In the genomic region with DNA sequence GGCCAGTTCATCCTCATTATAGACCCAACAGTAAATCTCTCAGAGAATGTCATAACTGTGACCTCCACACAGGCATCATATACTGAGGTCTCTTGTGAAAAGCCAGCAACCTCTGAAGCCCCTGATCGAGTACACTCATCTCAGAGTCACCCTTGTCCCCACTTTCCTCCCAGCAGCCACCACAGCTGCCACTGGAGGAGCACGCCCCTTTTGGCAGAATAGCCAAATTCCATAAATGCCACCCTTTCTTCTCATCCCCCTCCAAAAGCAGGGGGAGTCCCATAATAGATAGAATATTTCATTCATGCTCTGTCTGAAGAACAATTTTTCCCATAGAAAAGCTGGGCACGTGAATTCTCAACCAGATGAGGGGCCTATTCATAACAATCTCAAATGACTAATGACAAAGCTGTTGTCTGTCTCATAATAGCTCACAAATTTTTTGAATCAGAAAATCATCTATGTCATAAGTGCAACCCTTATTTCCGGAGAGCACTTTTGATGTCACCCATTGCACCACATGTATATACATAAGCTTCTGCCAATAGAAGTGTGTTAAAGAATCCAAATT, we compare ENCODE assay signal across 11 cellular contexts. TPM values are rescaled to one million over a fixed set of nuclear protein-coding genes. Genes with fewer than 3 reads are reported as not detected.
DNase-seq lines count a peak whose midpoint lies in the region; ATAC-seq and TF ChIP-seq lines count a peak whose summit lies in the region.
"Had no signal": no experiment of that assay in that cellular context is flagged by ENCODE, and none has a peak within 500 bp of the region (broad histone marks: within the 10 kb centered on the region; RNA-seq: fewer than 3 reads in every experiment).

No MANE protein-coding gene starts in this region.

- CTCF ChIA-PET in PC-3 (lab: Charles Lee) = interaction anchor here (1.0 kb wide), 1 partner anchor 15 kb away, joined by 4 read pairs; no protein-coding TSS in a partner anchor

- H3K4me3 ChIP-seq in PC-3 (ENCODE audit: low read length) (no peak overlapping the region), dorsolateral prefrontal cortex (peak overlapping the region in 10 of 59 donors; percentile 2 to 23 (median 14))

- no TSS peak for BruUV-seq in PC-3 (replicated peaks; lab: Mats Ljungman, UMichigan)

- no peak overlapping the region for H2BK20ac ChIP-seq in H9 (ENCODE audit: low read depth, low read length, poor library complexity, severe bottlenecking)

- H3K36me3 ChIP-seq in PC-3 (ENCODE audit: low read depth, low read length) = no peaks in the 10 kb centered on the region

- H2AFZ ChIP-seq in PC-3 (ENCODE audit: low read length) (no peak overlapping the region), H9 (ENCODE audit: low read length) (no peak overlapping the region)

- H3K9me3 ChIP-seq in PC-3 (ENCODE audit: low read length) = no peaks in the 10 kb centered on the region
- H3K9me3 ChIP-seq in H9 (ENCODE audit: control insufficient read depth, low read depth, low read length) = no peaks in the 10 kb centered on the region

- no peak overlapping the region for H2BK5ac ChIP-seq in H9 (ENCODE audit: insufficient read length, low read length)

- DNase-seq in C1 segment of cervical spinal cord (lab: John Stamatoyannopoulos, UW) (peak in 10 of 14 donors; percentile 17 to 68 (median 52)), PC-3 (peak; percentile 80), dorsolateral prefrontal cortex (peak in 9 of 10 donors; percentile 36 to 77 (median 63)), myocyte (ENCODE audit: low read depth) (peak; percentile 78), H9 (no peak), NCI-H2196 treated with DMSO at 0.1 percent for 48 hours (lab: John Stamatoyannopoulos, UW; ENCODE audit: unreplicated experiment) (no peak)
- DNase-seq in stimulated activated CD4-positive, alpha-beta T cell treated with anti-CD3 and anti-CD28 coated beads, Interleukin-4, amount 100 ng/mL, for 4 hours = no peak
- DNase-seq: activated gamma-delta T cell, NCI-H1436 treated with DMSO at 0.1 percent for 48 hours had no signal

- no peak overlapping the region for H2BK15ac ChIP-seq in H9 (ENCODE audit: low read depth, low read length)

- no peak overlapping the region for H4K8ac ChIP-seq in H9 (replicated peaks; ENCODE audit: insufficient read length, low read depth, low read length)

- no CpG with 5 or more reads among the region's 4 CpGs for WGBS in H9 (ENCODE audit: extremely low coverage, insufficient read length, low lambda C conversion rate)

- H3K4me1 Mint-ChIP-seq in H9 = peaks cover 65 to 75% of the 10 kb centered on the region in 2 experiments

- no peak overlapping the region for H3K23ac ChIP-seq in H9 (ENCODE audit: insufficient read length, low read depth, low read length)

- intact Hi-C loops in PC-3 (cut with micrococcal nuclease) (no loop called here), dorsolateral prefrontal cortex (cut with DNase I) (loop anchor here (1.0 to 2.0 kb wide), 2 partner anchors 46 to 48 kb away; a partner anchor contains a TSS)

- H2BK12ac ChIP-seq in H9 (ENCODE audit: insufficient read length, low read depth, low read length) = no peak overlapping the region

- H3K27me3 ChIP-seq in PC-3 (ENCODE audit: low read length) (no peaks in the 10 kb centered on the region), dorsolateral prefrontal cortex (no peaks in the 10 kb centered on the region), H9 (ENCODE audit: insufficient read depth, low read length) (no peaks in the 10 kb centered on the region)

- H3K4me2 ChIP-seq in PC-3 (ENCODE audit: low read length) = peak overlapping the region; percentile 10; the same call in 1 of the 2 replicates
- H3K4me2 ChIP-seq in H9 (ENCODE audit: insufficient read depth, insufficient read length, low read length) = no peak overlapping the region

- no peak overlapping the region for H3K14ac ChIP-seq in H9 (ENCODE audit: insufficient read depth, low read length)

- H3K27ac ChIP-seq in PC-3 (ENCODE audit: low read length) (no peak overlapping the region), dorsolateral prefrontal cortex (peak overlapping the region in 57 of 59 donors; percentile 9 to 92 (median 78)), H9 (ENCODE audit: insufficient read length, low read depth, low read length) (no peak overlapping the region)

- H4K20me1 ChIP-seq in PC-3 (ENCODE audit: low read length) (no peaks in the 10 kb centered on the region), H9 (ENCODE audit: control insufficient read depth, insufficient read depth, insufficient read length) (no peaks in the 10 kb centered on the region)

- H3K23me2 ChIP-seq in H9 (ENCODE audit: insufficient read length, low read depth, low read length, poor library complexity, severe bottlenecking) = no peaks in the 10 kb centered on the region

- H3K9ac ChIP-seq in PC-3 (ENCODE audit: low read length) (no peak overlapping the region), H9 (ENCODE audit: extremely low read depth, insufficient read length, low read length) (no peak overlapping the region)

- H4K5ac ChIP-seq in H9 (ENCODE audit: insufficient read length, low read depth, low read length) = no peak overlapping the region

- no peak overlapping the region for H4K91ac ChIP-seq in H9 (ENCODE audit: insufficient read length, low read depth, low read length)

- peaks cover 6% of the 10 kb centered on the region for H3K79me1 ChIP-seq in H9 (ENCODE audit: insufficient read depth, low read depth, low read length, poor library complexity, severe bottlenecking)

- H3K56ac ChIP-seq in H9 (ENCODE audit: insufficient read length, low read depth, low read length) = no peak overlapping the region

- no peak overlapping the region; the same call in 1 of the 2 replicates for H3K4ac ChIP-seq in H9 (ENCODE audit: low read depth, low read length)

- ATAC-seq in PC-3 (peak; percentile 11; the same call in 1 of the 2 replicates), HG02884 (IDR thresholded peaks at IDR 0.05; ENCODE audit: unreplicated experiment) (no peak)

- no peaks in the 10 kb centered on the region for H3K9me2 ChIP-seq in PC-3 (replicated peaks; ENCODE audit: low read length)

- no peaks in the 10 kb centered on the region for H3K9me3 Mint-ChIP-seq in H9

- H3K36me3 Mint-ChIP-seq in H9 (ENCODE audit: insufficient read depth in 1 of 3, low read depth in 3 of 3) = no peaks in the 10 kb centered on the region; a peak in 1 of 7 replicates

- no peak overlapping the region for H2AK5ac ChIP-seq in H9 (ENCODE audit: insufficient read length, low read length)

- H2BK120ac ChIP-seq in H9 (ENCODE audit: low read depth, low read length, poor library complexity, severe bottlenecking) = no peak overlapping the region

- H3K4me1 ChIP-seq in PC-3 (ENCODE audit: insufficient read depth, low read length) (peaks cover 44% of the 10 kb centered on the region), H9 (ENCODE audit: insufficient read depth, low read length) (peaks cover 23% of the 10 kb centered on the region)

- POLR2A ChIA-PET in PC-3 (lab: Charles Lee; ENCODE audit: unreplicated experiment) = no interaction called here

- H3K27ac Mint-ChIP-seq in H9 = peak overlapping the region in 1 of 3 experiments; percentile 72; a peak in 1 of 7 replicates
- H3K27ac Mint-ChIP-seq: stimulated activated naive CD8-positive, alpha-beta T cell treated with anti-CD3 and anti-CD28 coated beads, Interleukin-15, Interleukin-2, amounts not matched to agents 100 ng/mL and 50 ng/mL, for 24 hours had no signal

- no peaks in the 10 kb centered on the region for H3K27me3 Mint-ChIP-seq in H9 (ENCODE audit: low read depth)
- H3K27me3 Mint-ChIP-seq: stimulated activated naive CD8-positive, alpha-beta T cell treated with anti-CD3 and anti-CD28 coated beads, Interleukin-15, Interleukin-2, amounts not matched to agents 100 ng/mL and 50 ng/mL, for 24 hours had no signal

- no peak overlapping the region for H3T11ph ChIP-seq in H9 (ENCODE audit: low read length)

- H3K4me3 Mint-ChIP-seq in H9 = no peak overlapping the region
- H3K4me3 Mint-ChIP-seq: stimulated activated naive CD8-positive, alpha-beta T cell treated with anti-CD3 and anti-CD28 coated beads, Interleukin-15, Interleukin-2, amounts not matched to agents 100 ng/mL and 50 ng/mL, for 24 hours had no signal

- TF ChIP-seq CTCF in PC-3 (conservative IDR thresholded peaks at IDR 0.05; ENCODE audit: low read depth, low read length) (no peak), dorsolateral prefrontal cortex (IDR thresholded peaks at IDR 0.05 in 54 of 56, conservative IDR thresholded peaks at IDR 0.05 in 2 of 56; ENCODE audit: low read depth in 1 of 56, partially characterized antibody in 56 of 56) (peak in 18 of 56 donors; percentile 8 to 43 (median 28)), H9 (conservative IDR thresholded peaks at IDR 0.05) (no peak)

- H3K79me2 ChIP-seq in PC-3 (ENCODE audit: low read length) (peaks cover 42% of the 10 kb centered on the region), H9 (ENCODE audit: insufficient read depth, low read length) (peaks cover 6% of the 10 kb centered on the region; the same call in 1 of the 2 replicates)

- no peak overlapping the region for H3K18ac ChIP-seq in H9 (ENCODE audit: insufficient read length, low read depth, low read length)

- H3F3A ChIP-seq in PC-3 (ENCODE audit: low read length, unreplicated experiment) = no peaks in the 10 kb centered on the region

RNA-seq across cellular contexts. Expression of a gene that starts 47.4 kb away (rescaled TPM):
- total RNA-seq in PC-3 (2014; rRNA removed) (61.4 and 68.2 TPM in 2 replicates), dorsolateral prefrontal cortex (100 to 1,000 TPM in 1 of 120 experiments, 10 to 100 TPM in 119; 37.8 to 101 (median 59.4) TPM), myocyte (23.7 and 44.0 TPM in 2 replicates), H9 (2021) (19.3 and 20.4 TPM in 2 replicates)
- polyA plus RNA-seq in myocyte (2012) = 9.9 TPM

Comparison
In these comparisons a context has a peak if more than half of its experiments do, and no peak if none do; other contexts are left out.
1. DNase-seq: peak in C1 segment of cervical spinal cord (10 of 14), PC-3 (single experiment), dorsolateral prefrontal cortex (9 of 10) and myocyte (single experiment); none in stimulated activated CD4-positive, alpha-beta T cell treated with anti-CD3 and anti-CD28 coated beads, Interleukin-4, amount 100 ng/mL, for 4 hours (0 of 2), H9 (single experiment) and NCI-H2196 treated with DMSO at 0.1 percent for 48 hours (single experiment).
2. H3K27ac ChIP-seq: peak in dorsolateral prefrontal cortex (57 of 59); none in PC-3 (single experiment) and H9 (single experiment).